ENCODE assay signal across 8 cellular contexts in the genomic region with DNA sequence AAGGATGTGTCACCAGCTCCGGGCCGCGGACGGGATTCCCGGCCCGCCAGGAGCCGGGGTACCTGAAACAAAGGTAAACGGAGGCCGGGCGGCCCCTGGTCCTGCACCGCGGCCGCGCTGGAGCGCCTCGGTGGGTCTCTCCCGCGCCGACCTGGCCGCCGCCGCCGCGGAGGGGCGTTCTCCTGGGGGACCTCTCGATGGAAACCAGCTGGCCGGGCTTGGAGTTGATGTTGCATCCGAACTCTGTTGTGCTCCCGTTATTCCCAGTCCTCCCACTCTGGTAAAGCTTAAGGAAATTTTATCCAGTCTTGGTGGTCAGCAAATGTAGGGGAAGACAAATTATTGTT. TPM values are rescaled to one million over a fixed set of nuclear protein-coding genes. Genes with fewer than 3 reads are reported as not detected.
DNase-seq lines count a peak whose midpoint lies in the region; ATAC-seq lines count a peak whose summit lies in the region.

No MANE protein-coding gene starts in this region.

- peak overlapping the region; percentile 89 for H3K27ac ChIP-seq in urinary bladder (ENCODE audit: low read depth)

- no peaks in the 10 kb centered on the region for H3K36me3 Mint-ChIP-seq in activated CD8-positive, alpha-beta memory T cell treated with anti-CD3 and anti-CD28 coated beads, Interleukin-2, amount 10 ng/mL, durations not matched to agents 7 days and 5 days
- peaks cover 2% of the 10 kb centered on the region for H3K36me3 Mint-ChIP-seq in memory B cell

- no peak for DNase-seq in activated CD8-positive, alpha-beta memory T cell treated with anti-CD3 and anti-CD28 coated beads, Interleukin-2, amount 10 ng/mL, durations not matched to agents 7 days and 5 days
- no peak for DNase-seq in activated CD8-positive, alpha-beta memory T cell treated with anti-CD3 and anti-CD28 coated beads, Interleukin-2, amount 50 U/mL, for 48 hours
- peak; percentile 2 for DNase-seq in NCI-H1092 (lab: John Stamatoyannopoulos, UW)
- DNase-seq in cerebellum (ENCODE audit: low spot score), result peak; percentile 8
- DNase-seq in memory B cell (ENCODE audit: low spot score in 2 of 2), result no peak
- no peak for DNase-seq in NAMALWA (ENCODE audit: low spot score)
- no peak for DNase-seq in NCI-H226

- WGBS in urinary bladder, result under 1% methylated on average over 29 of the region's 29 CpGs

- peak overlapping the region; percentile 86 for H3K4me3 ChIP-seq in urinary bladder (ENCODE audit: low read depth, low read length)

- peak overlapping the region; percentile 64 for H3K4me3 Mint-ChIP-seq in activated CD8-positive, alpha-beta memory T cell treated with anti-CD3 and anti-CD28 coated beads, Interleukin-2, amount 10 ng/mL, durations not matched to agents 7 days and 5 days
- peak overlapping the region; percentile 69 for H3K4me3 Mint-ChIP-seq in memory B cell

- no peak for ATAC-seq in activated CD8-positive, alpha-beta memory T cell treated with anti-CD3 and anti-CD28 coated beads, Interleukin-2, amount 10 ng/mL, durations not matched to agents 7 days and 5 days
- ATAC-seq in memory B cell (ENCODE audit: low read depth), result no peak

- H3K36me3 ChIP-seq in urinary bladder (ENCODE audit: insufficient read depth), result no peaks in the 10 kb centered on the region

- H3K9me3 Mint-ChIP-seq in activated CD8-positive, alpha-beta memory T cell treated with anti-CD3 and anti-CD28 coated beads, Interleukin-2, amount 10 ng/mL, durations not matched to agents 7 days and 5 days (ENCODE audit: low read depth), result no peaks in the 10 kb centered on the region
- peaks cover 8% of the 10 kb centered on the region for H3K9me3 Mint-ChIP-seq in memory B cell

- peaks cover 9% of the 10 kb centered on the region for H3K4me1 Mint-ChIP-seq in activated CD8-positive, alpha-beta memory T cell treated with anti-CD3 and anti-CD28 coated beads, Interleukin-2, amount 10 ng/mL, durations not matched to agents 7 days and 5 days
- H3K4me1 Mint-ChIP-seq in memory B cell, result no peaks in the 10 kb centered on the region

- H3K27me3 Mint-ChIP-seq in activated CD8-positive, alpha-beta memory T cell treated with anti-CD3 and anti-CD28 coated beads, Interleukin-2, amount 10 ng/mL, durations not matched to agents 7 days and 5 days, result peaks cover 43% of the 10 kb centered on the region
- H3K27me3 Mint-ChIP-seq in memory B cell, result peaks cover 9% of the 10 kb centered on the region

- CTCF ChIA-PET in activated CD8-positive, alpha-beta memory T cell treated with anti-CD3 and anti-CD28 coated beads, Interleukin-2, amount 10 ng/mL, durations not matched to agents 7 days and 5 days (lab: Charles Lee), result no interaction called here

- H3K27ac Mint-ChIP-seq in activated CD8-positive, alpha-beta memory T cell treated with anti-CD3 and anti-CD28 coated beads, Interleukin-2, amount 10 ng/mL, durations not matched to agents 7 days and 5 days, result no peak overlapping the region
- no peak overlapping the region for H3K27ac Mint-ChIP-seq in memory B cell

- H3K4me1 ChIP-seq in urinary bladder (ENCODE audit: insufficient read depth), result no peaks in the 10 kb centered on the region

RNA-seq across cellular contexts. Expression of a gene that starts 0.8 kb away (rescaled TPM):
- under 1 TPM in 1 of 2 experiments, not detected in 1; 0.07 TPM for total RNA-seq in activated CD8-positive, alpha-beta memory T cell treated with anti-CD3 and anti-CD28 coated beads, Interleukin-2, amount 10 ng/mL, durations not matched to agents 7 days and 5 days
- total RNA-seq in cerebellum (31.2 TPM), urinary bladder (28.7 TPM)
- 10.5 TPM for polyA plus RNA-seq in urinary bladder

Comparison
In these comparisons a context has a peak if more than half of its experiments do, and no peak if none do; other contexts are left out.
1. DNase-seq: peak in NCI-H1092 (single experiment) and cerebellum (single experiment); none in activated CD8-positive, alpha-beta memory T cell treated with anti-CD3 and anti-CD28 coated beads, Interleukin-2, amount 10 ng/mL, durations not matched to agents 7 days and 5 days (single experiment), activated CD8-positive, alpha-beta memory T cell treated with anti-CD3 and anti-CD28 coated beads, Interleukin-2, amount 50 U/mL, for 48 hours (single experiment), memory B cell (0 of 2), NAMALWA (single experiment) and NCI-H226 (single experiment).
2. RNA of a gene that starts 0.8 kb away (total RNA-seq): 31.2 TPM in cerebellum (single experiment) and 28.7 TPM in urinary bladder (single experiment); 0.07 TPM in activated CD8-positive, alpha-beta memory T cell treated with anti-CD3 and anti-CD28 coated beads, Interleukin-2, amount 10 ng/mL, durations not matched to agents 7 days and 5 days; every median in the first group is over 10 times any median in the second.